Comparison of ENCODE assay signal across 10 cellular contexts in genomic region chr14:22814945-22815713, GRCh38. TPM values are rescaled to one million over a fixed set of nuclear protein-coding genes. Genes with fewer than 3 reads are reported as not detected.
DNase-seq lines count a peak whose midpoint lies in the region; ATAC-seq and TF ChIP-seq lines count a peak whose summit lies in the region.
"Had no signal": no experiment of that assay in that cellular context is flagged by ENCODE, and none has a peak within 500 bp of the region (broad histone marks: within the 10 kb centered on the region; RNA-seq: fewer than 3 reads in every experiment).

SLC7A7 (minus strand) TSS chr14:22815435; CDS start chr14:22813398, 2,037 bp downstream.

- H3K36me3 ChIP-seq in DND-41 (ENCODE audit: insufficient read depth, low read length) (no peaks in the 10 kb centered on the region), osteoblast (ENCODE audit: insufficient read depth, low read length) (no peaks in the 10 kb centered on the region)

- H2AFZ ChIP-seq in DND-41 (ENCODE audit: low read depth, low read length), result peak within 1 kb of the TSS; percentile 53; the same call in 1 of the 2 replicates
- H2AFZ ChIP-seq in osteoblast (ENCODE audit: low read length), result peak within 1 kb of the TSS; percentile 35

- ATAC-seq in DND-41 (ENCODE audit: insufficient read depth, low read depth), result 0 out of 3 replicates have a peak, but pooled peaks have one; percentile 5
- ATAC-seq in effector memory CD8-positive, alpha-beta T cell (replicated peaks), result no peak
- no peak for ATAC-seq in GM21619 (IDR thresholded peaks at IDR 0.05; ENCODE audit: unreplicated experiment)
- ATAC-seq in HG02970 (IDR thresholded peaks at IDR 0.05; ENCODE audit: low FRiP score, unreplicated experiment), result no peak

- no peaks in the 10 kb centered on the region for H4K20me1 ChIP-seq in DND-41 (ENCODE audit: insufficient read depth, low read length)
- H4K20me1 ChIP-seq in osteoblast (ENCODE audit: insufficient read depth, low read length), result no peaks in the 10 kb centered on the region

- H3K27ac ChIP-seq in DND-41 (ENCODE audit: low read length) (no peak within 1 kb of the TSS), osteoblast (ENCODE audit: low read depth, low read length) (no peak within 1 kb of the TSS)

- in situ Hi-C loops in ACHN (cut with HindIII; ENCODE audit: low pct_ligation_motif_present, low pct_unique_long_range_greater_than_20kb, low sequenced_read_pairs), result no loop called here

- H3K27me3 ChIP-seq in DND-41 (ENCODE audit: insufficient read depth, low read length, poor library complexity) (peaks cover 6% of the 10 kb centered on the region), osteoblast (ENCODE audit: insufficient read depth, low read length) (peaks cover 10% of the 10 kb centered on the region)

- H3K27me3 Mint-ChIP-seq in effector memory CD8-positive, alpha-beta T cell, result peaks cover 10 to 26% of the 10 kb centered on the region in 2 donors

- no peaks in the 10 kb centered on the region for H3K36me3 Mint-ChIP-seq in effector memory CD8-positive, alpha-beta T cell (ENCODE audit: insufficient read depth)

- H3K9me3 ChIP-seq in DND-41 (ENCODE audit: insufficient read depth, low read length, severe bottlenecking), result no peaks in the 10 kb centered on the region
- no peaks in the 10 kb centered on the region for H3K9me3 ChIP-seq in osteoblast (ENCODE audit: low read depth, low read length)

- no peak within 1 kb of the TSS for H3K4me3 ChIP-seq in DND-41 (ENCODE audit: low read depth in 1 of 2, low read length in 2 of 2)
- H3K4me3 ChIP-seq in osteoblast (ENCODE audit: insufficient read depth, low read length), result no peak within 1 kb of the TSS

- H3K9ac ChIP-seq in DND-41 (ENCODE audit: low read depth, low read length), result no peak within 1 kb of the TSS

- H3K4me1 ChIP-seq in DND-41 (ENCODE audit: insufficient read depth, low read length), result peaks cover 5% of the 10 kb centered on the region; the same call in 1 of the 2 replicates
- peaks cover 19% of the 10 kb centered on the region for H3K4me1 ChIP-seq in osteoblast (ENCODE audit: insufficient read depth, low read length)

- TF ChIP-seq CTCF in DND-41 (IDR thresholded peaks at IDR 0.05; ENCODE audit: borderline replicate concordance, extremely low read depth, low read length, poor library complexity, severe bottlenecking), result no peak
- TF ChIP-seq CTCF in osteoblast (IDR thresholded peaks at IDR 0.05; ENCODE audit: extremely low read depth, low read depth, low read length), result no peak

- DNase-seq in DND-41, result no peak
- DNase-seq in NCI-H2227 treated with DMSO at 0.1 percent for 48 hours (lab: John Stamatoyannopoulos, UW), result peak; percentile 53
- DNase-seq in fibroblast of peridontal ligament (ENCODE audit: extremely low read depth), result peak; percentile 26
- DNase-seq in osteoblast (ENCODE audit: insufficient read length, low spot score, missing footprints), result no peak
- no peak for DNase-seq in ACHN
- DNase-seq in effector memory CD8-positive, alpha-beta T cell, result no peak
- DNase-seq: amniotic stem cell, GDM1 had no signal

- H3K4me2 ChIP-seq in DND-41 (ENCODE audit: insufficient read depth, low read length) (no peak within 1 kb of the TSS), osteoblast (ENCODE audit: insufficient read depth, low read length) (no peak within 1 kb of the TSS)

- no peaks in the 10 kb centered on the region for H3K9me3 Mint-ChIP-seq in effector memory CD8-positive, alpha-beta T cell

- H3K27ac Mint-ChIP-seq in effector memory CD8-positive, alpha-beta T cell, result no peak within 1 kb of the TSS

- H3K4me1 Mint-ChIP-seq in effector memory CD8-positive, alpha-beta T cell (ENCODE audit: low read depth in 2 of 2), result no peaks in the 10 kb centered on the region

- no peak within 1 kb of the TSS for H3K4me3 Mint-ChIP-seq in effector memory CD8-positive, alpha-beta T cell

- H3K79me2 ChIP-seq in DND-41 (ENCODE audit: insufficient read depth, low read length), result no peaks in the 10 kb centered on the region
- H3K79me2 ChIP-seq in osteoblast (ENCODE audit: insufficient read depth, low read length), result no peaks in the 10 kb centered on the region

RNA-seq across cellular contexts. Expression of gene SLC7A7, which starts in this region (rescaled TPM):
- 4.3 and 4.7 TPM in 2 replicates for total RNA-seq in osteoblast

Comparison
In these comparisons a context has a peak if more than half of its experiments do, and no peak if none do; other contexts are left out.
1. DNase-seq: peak in NCI-H2227 treated with DMSO at 0.1 percent for 48 hours (single experiment) and fibroblast of peridontal ligament (single experiment); none in DND-41 (single experiment), osteoblast (single experiment), ACHN (single experiment) and effector memory CD8-positive, alpha-beta T cell (0 of 3).